Comparison of ENCODE assay signal across 1 cellular context in the genomic region with DNA sequence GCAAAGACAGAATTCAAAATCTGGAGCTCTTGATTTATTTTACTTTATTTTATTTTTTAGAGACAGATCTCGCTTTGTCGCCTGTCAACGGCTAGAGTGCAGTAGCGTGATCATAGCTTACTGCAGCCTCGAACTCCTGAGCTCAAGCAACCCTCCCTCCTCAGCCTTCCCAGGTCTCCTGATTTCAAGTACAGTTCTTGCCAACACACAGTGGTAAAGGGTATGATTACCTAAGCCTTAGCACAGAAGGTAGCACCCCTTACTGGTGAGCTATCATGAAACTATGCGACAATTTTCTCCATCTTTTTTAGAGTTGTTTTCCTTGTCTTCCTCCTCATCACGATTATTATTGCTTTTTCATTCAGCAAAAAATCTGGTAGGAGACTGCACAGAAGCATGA.
TF ChIP-seq lines count a peak whose summit lies in the region.

No MANE protein-coding gene starts in this region.

TF ChIP-seq in SK-N-SH, 30 proteins besides CTCF, POLR2A, EP300 and RAD21 (continued from another document):
- TF ChIP-seq, protein P1, sequence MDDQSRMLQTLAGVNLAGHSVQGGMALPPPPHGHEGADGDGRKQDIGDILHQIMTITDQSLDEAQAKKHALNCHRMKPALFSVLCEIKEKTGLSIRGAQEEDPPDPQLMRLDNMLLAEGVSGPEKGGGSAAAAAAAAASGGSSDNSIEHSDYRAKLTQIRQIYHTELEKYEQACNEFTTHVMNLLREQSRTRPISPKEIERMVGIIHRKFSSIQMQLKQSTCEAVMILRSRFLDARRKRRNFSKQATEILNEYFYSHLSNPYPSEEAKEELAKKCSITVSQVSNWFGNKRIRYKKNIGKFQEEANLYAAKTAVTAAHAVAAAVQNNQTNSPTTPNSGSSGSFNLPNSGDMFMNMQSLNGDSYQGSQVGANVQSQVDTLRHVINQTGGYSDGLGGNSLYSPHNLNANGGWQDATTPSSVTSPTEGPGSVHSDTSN (IDR thresholded peaks at IDR 0.05), result no peak
- TF ChIP-seq, protein P2, sequence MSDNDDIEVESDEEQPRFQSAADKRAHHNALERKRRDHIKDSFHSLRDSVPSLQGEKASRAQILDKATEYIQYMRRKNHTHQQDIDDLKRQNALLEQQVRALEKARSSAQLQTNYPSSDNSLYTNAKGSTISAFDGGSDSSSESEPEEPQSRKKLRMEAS (IDR thresholded peaks at IDR 0.05; ENCODE audit: low read depth), result no peak
- no peak for TF ChIP-seq POLR2AphosphoS5 (IDR thresholded peaks at IDR 0.05; ENCODE audit: low read depth, low read length)
- TF ChIP-seq, protein P3, sequence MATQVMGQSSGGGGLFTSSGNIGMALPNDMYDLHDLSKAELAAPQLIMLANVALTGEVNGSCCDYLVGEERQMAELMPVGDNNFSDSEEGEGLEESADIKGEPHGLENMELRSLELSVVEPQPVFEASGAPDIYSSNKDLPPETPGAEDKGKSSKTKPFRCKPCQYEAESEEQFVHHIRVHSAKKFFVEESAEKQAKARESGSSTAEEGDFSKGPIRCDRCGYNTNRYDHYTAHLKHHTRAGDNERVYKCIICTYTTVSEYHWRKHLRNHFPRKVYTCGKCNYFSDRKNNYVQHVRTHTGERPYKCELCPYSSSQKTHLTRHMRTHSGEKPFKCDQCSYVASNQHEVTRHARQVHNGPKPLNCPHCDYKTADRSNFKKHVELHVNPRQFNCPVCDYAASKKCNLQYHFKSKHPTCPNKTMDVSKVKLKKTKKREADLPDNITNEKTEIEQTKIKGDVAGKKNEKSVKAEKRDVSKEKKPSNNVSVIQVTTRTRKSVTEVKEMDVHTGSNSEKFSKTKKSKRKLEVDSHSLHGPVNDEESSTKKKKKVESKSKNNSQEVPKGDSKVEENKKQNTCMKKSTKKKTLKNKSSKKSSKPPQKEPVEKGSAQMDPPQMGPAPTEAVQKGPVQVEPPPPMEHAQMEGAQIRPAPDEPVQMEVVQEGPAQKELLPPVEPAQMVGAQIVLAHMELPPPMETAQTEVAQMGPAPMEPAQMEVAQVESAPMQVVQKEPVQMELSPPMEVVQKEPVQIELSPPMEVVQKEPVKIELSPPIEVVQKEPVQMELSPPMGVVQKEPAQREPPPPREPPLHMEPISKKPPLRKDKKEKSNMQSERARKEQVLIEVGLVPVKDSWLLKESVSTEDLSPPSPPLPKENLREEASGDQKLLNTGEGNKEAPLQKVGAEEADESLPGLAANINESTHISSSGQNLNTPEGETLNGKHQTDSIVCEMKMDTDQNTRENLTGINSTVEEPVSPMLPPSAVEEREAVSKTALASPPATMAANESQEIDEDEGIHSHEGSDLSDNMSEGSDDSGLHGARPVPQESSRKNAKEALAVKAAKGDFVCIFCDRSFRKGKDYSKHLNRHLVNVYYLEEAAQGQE (IDR thresholded peaks at IDR 0.05; ENCODE audit: low read depth, low read length), result no peak
- TF ChIP-seq RXRA (IDR thresholded peaks at IDR 0.05; ENCODE audit: borderline replicate concordance, low read depth), result no peak
- TF ChIP-seq MEF2A (IDR thresholded peaks at IDR 0.05; ENCODE audit: borderline replicate concordance, low read depth), result no peak
- TF ChIP-seq GATA2 (CRISPR knock-in tag; IDR thresholded peaks at IDR 0.05), result no peak
- no peak for TF ChIP-seq YY1 (IDR thresholded peaks at IDR 0.05; ENCODE audit: low read depth)
- no peak for TF ChIP-seq ELF1 (IDR thresholded peaks at IDR 0.05)
- no peak for TF ChIP-seq RFX5 (IDR thresholded peaks at IDR 0.05; ENCODE audit: low read length)
- no peak for TF ChIP-seq MXI1 (IDR thresholded peaks at IDR 0.05; ENCODE audit: low read depth, low read length)
- TF ChIP-seq GABPA (IDR thresholded peaks at IDR 0.05; ENCODE audit: low read depth), result no peak
- no peak for TF ChIP-seq FOXJ3 (CRISPR knock-in tag; IDR thresholded peaks at IDR 0.05)
- TF ChIP-seq TCF12 (IDR thresholded peaks at IDR 0.05), result no peak
- no peak for TF ChIP-seq EZH2phosphoT487 (IDR thresholded peaks at IDR 0.05; ENCODE audit: borderline replicate concordance, low read depth)
TF ChIP-seq in SK-N-SH: peak in this region for 0.
